In the genomic region with DNA sequence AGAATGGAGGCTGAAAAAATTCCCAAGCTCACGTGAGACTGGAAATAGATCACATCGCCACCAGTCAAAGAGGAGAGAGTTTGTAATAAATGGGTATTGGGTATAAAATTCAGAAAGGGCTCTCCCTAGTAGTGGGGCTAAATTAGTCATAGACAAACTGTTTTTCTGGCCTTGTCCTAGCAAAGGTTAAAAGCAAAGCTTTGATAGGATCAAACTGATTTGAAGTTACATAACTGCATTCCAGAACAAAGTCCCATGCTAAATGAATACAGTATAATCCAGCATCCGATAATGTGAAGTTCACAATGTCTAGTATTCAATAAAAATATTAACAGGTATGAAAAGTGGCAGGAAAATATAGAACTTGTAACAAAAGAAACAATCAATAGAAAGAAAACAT, we compare ENCODE assay signal across 1 cellular context.
TF ChIP-seq lines count a peak whose summit lies in the region.

No MANE protein-coding gene starts in this region.

TF ChIP-seq in SK-N-SH treated with all-trans-retinoic acid at 6 μM for 48 hours, 23 proteins besides CTCF, POLR2A, EP300 and RAD21 (continued from another document):
- TF ChIP-seq, protein P1, sequence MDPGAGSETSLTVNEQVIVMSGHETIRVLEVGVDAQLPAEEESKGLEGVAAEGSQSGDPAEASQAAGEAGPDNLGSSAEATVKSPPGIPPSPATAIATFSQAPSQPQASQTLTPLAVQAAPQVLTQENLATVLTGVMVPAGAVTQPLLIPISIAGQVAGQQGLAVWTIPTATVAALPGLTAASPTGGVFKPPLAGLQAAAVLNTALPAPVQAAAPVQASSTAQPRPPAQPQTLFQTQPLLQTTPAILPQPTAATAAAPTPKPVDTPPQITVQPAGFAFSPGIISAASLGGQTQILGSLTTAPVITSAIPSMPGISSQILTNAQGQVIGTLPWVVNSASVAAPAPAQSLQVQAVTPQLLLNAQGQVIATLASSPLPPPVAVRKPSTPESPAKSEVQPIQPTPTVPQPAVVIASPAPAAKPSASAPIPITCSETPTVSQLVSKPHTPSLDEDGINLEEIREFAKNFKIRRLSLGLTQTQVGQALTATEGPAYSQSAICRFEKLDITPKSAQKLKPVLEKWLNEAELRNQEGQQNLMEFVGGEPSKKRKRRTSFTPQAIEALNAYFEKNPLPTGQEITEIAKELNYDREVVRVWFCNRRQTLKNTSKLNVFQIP (CRISPR knock-in tag; IDR thresholded peaks at IDR 0.05; ENCODE audit: borderline replicate concordance, low read depth): no peak
- TF ChIP-seq ZNF565 (CRISPR knock-in tag; conservative IDR thresholded peaks at IDR 0.05; ENCODE audit: low read depth): no peak
- TF ChIP-seq SNAI2 (CRISPR knock-in tag; IDR thresholded peaks at IDR 0.05): no peak
- no peak for TF ChIP-seq ZNF70 (CRISPR knock-in tag; IDR thresholded peaks at IDR 0.05)
- TF ChIP-seq CSRNP3 (CRISPR knock-in tag; IDR thresholded peaks at IDR 0.05): no peak
- TF ChIP-seq, protein P2, sequence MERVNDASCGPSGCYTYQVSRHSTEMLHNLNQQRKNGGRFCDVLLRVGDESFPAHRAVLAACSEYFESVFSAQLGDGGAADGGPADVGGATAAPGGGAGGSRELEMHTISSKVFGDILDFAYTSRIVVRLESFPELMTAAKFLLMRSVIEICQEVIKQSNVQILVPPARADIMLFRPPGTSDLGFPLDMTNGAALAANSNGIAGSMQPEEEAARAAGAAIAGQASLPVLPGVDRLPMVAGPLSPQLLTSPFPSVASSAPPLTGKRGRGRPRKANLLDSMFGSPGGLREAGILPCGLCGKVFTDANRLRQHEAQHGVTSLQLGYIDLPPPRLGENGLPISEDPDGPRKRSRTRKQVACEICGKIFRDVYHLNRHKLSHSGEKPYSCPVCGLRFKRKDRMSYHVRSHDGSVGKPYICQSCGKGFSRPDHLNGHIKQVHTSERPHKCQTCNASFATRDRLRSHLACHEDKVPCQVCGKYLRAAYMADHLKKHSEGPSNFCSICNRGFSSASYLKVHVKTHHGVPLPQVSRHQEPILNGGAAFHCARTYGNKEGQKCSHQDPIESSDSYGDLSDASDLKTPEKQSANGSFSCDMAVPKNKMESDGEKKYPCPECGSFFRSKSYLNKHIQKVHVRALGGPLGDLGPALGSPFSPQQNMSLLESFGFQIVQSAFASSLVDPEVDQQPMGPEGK (CRISPR knock-in tag; IDR thresholded peaks at IDR 0.05; ENCODE audit: borderline replicate concordance): no peak
- no peak for TF ChIP-seq ZFP30 (CRISPR knock-in tag; IDR thresholded peaks at IDR 0.05)
- no peak for TF ChIP-seq ZFP3 (CRISPR knock-in tag; IDR thresholded peaks at IDR 0.05)
- TF ChIP-seq ESRRG (CRISPR knock-in tag; IDR thresholded peaks at IDR 0.05): no peak
- TF ChIP-seq GLIS3 (CRISPR knock-in tag; IDR thresholded peaks at IDR 0.05): no peak
- TF ChIP-seq PPARA (CRISPR knock-in tag; IDR thresholded peaks at IDR 0.05; ENCODE audit: borderline replicate concordance): no peak
TF ChIP-seq in SK-N-SH treated with all-trans-retinoic acid at 6 μM for 48 hours: peak in this region for 0.
